ENCODE assay signal across 37 cellular contexts in the genomic region with DNA sequence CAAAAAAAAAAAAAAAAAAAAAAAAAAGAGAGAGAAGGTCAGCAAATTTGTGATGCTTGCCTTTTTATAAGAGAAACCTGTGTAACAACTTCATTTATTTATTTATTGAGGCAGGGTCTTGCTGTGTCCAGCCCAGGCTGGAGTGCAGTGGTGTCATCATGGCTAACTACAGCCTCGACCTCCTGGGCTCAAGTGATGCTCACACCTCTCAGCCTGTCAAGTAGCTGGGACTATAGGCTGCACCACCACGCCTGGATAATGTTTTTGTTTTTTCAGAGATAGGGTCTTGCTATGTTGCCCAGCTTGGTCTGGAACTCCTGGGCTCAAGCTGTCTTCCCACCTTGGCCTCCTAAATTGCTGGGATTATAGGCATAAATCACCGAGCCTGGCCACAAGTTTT. TPM values are rescaled to one million over a fixed set of nuclear protein-coding genes. Genes with fewer than 3 reads are reported as not detected.
"Had no signal": no experiment of that assay in that cellular context is flagged by ENCODE, and none has a peak within 500 bp of the region (broad histone marks: within the 10 kb centered on the region; RNA-seq: fewer than 3 reads in every experiment).

No MANE protein-coding gene starts in this region.

- H3K4me3 Mint-ChIP-seq: activated B cell treated with CpG ODN at 0.5 μM for 24 hours; activated CD8-positive, alpha-beta memory T cell treated with anti-CD3 and anti-CD28 coated beads, Interleukin-2, amount 10 ng/mL, durations not matched to agents 7 days and 5 days; activated CD8-positive, alpha-beta T cell treated with anti-CD3 and anti-CD28 coated beads for 36 hours; activated naive CD4-positive, alpha-beta T cell treated with anti-CD3 and anti-CD28 coated beads, Interleukin-2, amount 50 U/mL, for 24 hours; activated naive CD8-positive, alpha-beta T cell treated with anti-CD3 and anti-CD28 coated beads for 36 hours; activated T-cell treated with anti-CD3 and anti-CD28 coated beads, Interleukin-2, amount 50 U/mL, for 4 hours; activated T-helper 17 cell treated with anti-CD3 and anti-CD28 coated beads, Interleukin-2, amount 50 U/mL, for 72 hours; brain; dendritic cell treated with granulocyte-macrophage colony-stimulating factor and Interleukin-4, amounts not matched to agents 40 ng/mL and 50 ng/mL, for 4 days; T-helper 17 cell; T-helper 2 cell treated with Interferon-gamma antibody and Interleukin-4, amounts not matched to agents 5 μg/mL and 100 μg/mL, for 36 hours had no signal

- H3K4me1 Mint-ChIP-seq: activated B cell treated with CpG ODN at 0.5 μM for 24 hours; activated CD8-positive, alpha-beta memory T cell treated with anti-CD3 and anti-CD28 coated beads, Interleukin-2, amount 10 ng/mL, durations not matched to agents 7 days and 5 days; activated naive CD4-positive, alpha-beta T cell treated with anti-CD3 and anti-CD28 coated beads, Interleukin-2, amount 50 U/mL, for 24 hours; activated naive CD8-positive, alpha-beta T cell treated with anti-CD3 and anti-CD28 coated beads for 36 hours; activated T-helper 17 cell treated with anti-CD3 and anti-CD28 coated beads, Interleukin-2, amount 50 U/mL, for 72 hours; brain; T-helper 17 cell had no signal

- DNase-seq: activated B cell treated with CpG ODN at 0.5 μM for 24 hours; activated CD4-positive, alpha-beta T cell treated with anti-CD3 and anti-CD28 coated beads for 48 hours; activated CD4-positive, alpha-beta T cell treated with anti-CD3 and anti-CD28 coated beads, Interleukin-2, amount 50 U/mL, for 1 hour; activated CD4-positive, alpha-beta T cell treated with anti-CD3 and anti-CD28 coated beads, Interleukin-2, amount 50 U/mL, for 48 hours; activated CD8-positive, alpha-beta memory T cell treated with anti-CD3 and anti-CD28 coated beads, Interleukin-2, amount 50 U/mL, for 4 hours; activated CD8-positive, alpha-beta T cell treated with anti-CD3 and anti-CD28 coated beads for 36 hours; activated effector memory CD4-positive, alpha-beta T cell treated with Interleukin-2 at 50 U/mL for 16 hours; activated gamma-delta T cell treated with Interleukin-2 at 50 U/mL for 16 hours; activated naive CD4-positive, alpha-beta T cell treated with Interleukin-2 at 50 U/mL for 16 hours; activated naive CD8-positive, alpha-beta T cell treated with anti-CD3 and anti-CD28 coated beads for 36 hours; activated T-cell treated with anti-CD3 and anti-CD28 coated beads, Interleukin-2, amount 50 U/mL, for 4 hours; central memory CD4-positive, alpha-beta T cell; cerebellar nuclear complex; effector memory CD4-positive, alpha-beta T cell; esophagus squamous epithelium; foreskin melanocyte; T-helper 1 cell; T-helper 17 cell; T1000; WERI-Rb-1 had no signal

- H3K27me3 ChIP-seq: ascending aorta, breast epithelium, cardiac muscle cell, dorsolateral prefrontal cortex, esophagus squamous epithelium, gastroesophageal sphincter had no signal

- H3K36me3 Mint-ChIP-seq: activated naive CD8-positive, alpha-beta T cell treated with anti-CD3 and anti-CD28 coated beads for 36 hours had no signal

- H3K9me3 ChIP-seq: ascending aorta, breast epithelium, esophagus squamous epithelium, gastroesophageal sphincter had no signal

- H3K27ac Mint-ChIP-seq: activated B cell treated with CpG ODN at 0.5 μM for 24 hours; activated CD8-positive, alpha-beta memory T cell treated with anti-CD3 and anti-CD28 coated beads, Interleukin-2, amount 10 ng/mL, durations not matched to agents 7 days and 5 days; activated CD8-positive, alpha-beta T cell treated with anti-CD3 and anti-CD28 coated beads for 36 hours; activated naive CD4-positive, alpha-beta T cell treated with anti-CD3 and anti-CD28 coated beads, Interleukin-2, amount 50 U/mL, for 24 hours; activated naive CD8-positive, alpha-beta T cell treated with anti-CD3 and anti-CD28 coated beads for 36 hours; activated T-helper 17 cell treated with anti-CD3 and anti-CD28 coated beads, Interleukin-2, amount 50 U/mL, for 72 hours; brain; dendritic cell treated with granulocyte-macrophage colony-stimulating factor and Interleukin-4, amounts not matched to agents 40 ng/mL and 50 ng/mL, for 4 days; T-helper 17 cell; T-helper 2 cell treated with Interferon-gamma antibody and Interleukin-4, amounts not matched to agents 5 μg/mL and 100 μg/mL, for 36 hours had no signal

- ATAC-seq: activated CD4-positive, CD25-positive, alpha-beta regulatory T cell treated with anti-CD3 and anti-CD28 coated beads, Interleukin-2, amount 50 U/mL, for 24 hours; activated CD8-positive, alpha-beta memory T cell treated with anti-CD3 and anti-CD28 coated beads, Interleukin-2, amount 10 ng/mL, durations not matched to agents 7 days and 5 days; activated CD8-positive, alpha-beta T cell treated with anti-CD3 and anti-CD28 coated beads for 36 hours; activated T-cell treated with anti-CD3 and anti-CD28 coated beads, Interleukin-2, amount 50 U/mL, for 4 hours; activated T-helper 17 cell treated with anti-CD3 and anti-CD28 coated beads, Interleukin-2, amount 50 U/mL, for 72 hours; gastroesophageal sphincter; T-helper 17 cell had no signal

- H3K4me3 ChIP-seq: ascending aorta, breast epithelium, cardiac muscle cell, coronary artery, dorsolateral prefrontal cortex, esophagus squamous epithelium, gastroesophageal sphincter had no signal

- H3K27me3 Mint-ChIP-seq: activated B cell treated with CpG ODN at 0.5 μM for 24 hours; activated CD8-positive, alpha-beta memory T cell treated with anti-CD3 and anti-CD28 coated beads, Interleukin-2, amount 10 ng/mL, durations not matched to agents 7 days and 5 days; activated CD8-positive, alpha-beta T cell treated with anti-CD3 and anti-CD28 coated beads for 36 hours; activated naive CD4-positive, alpha-beta T cell treated with anti-CD3 and anti-CD28 coated beads, Interleukin-2, amount 50 U/mL, for 24 hours; activated naive CD8-positive, alpha-beta T cell treated with anti-CD3 and anti-CD28 coated beads for 36 hours; activated T-helper 17 cell treated with anti-CD3 and anti-CD28 coated beads, Interleukin-2, amount 50 U/mL, for 72 hours; brain; dendritic cell treated with granulocyte-macrophage colony-stimulating factor and Interleukin-4, amounts not matched to agents 40 ng/mL and 50 ng/mL, for 4 days; T-helper 17 cell had no signal

- H3K36me3 ChIP-seq: ascending aorta, breast epithelium had no signal

- H3K27ac ChIP-seq: ascending aorta, breast epithelium, cardiac muscle cell, coronary artery, dorsolateral prefrontal cortex, epithelial cell of prostate, esophagus squamous epithelium, gastroesophageal sphincter, WERI-Rb-1 had no signal

- H3K4me1 ChIP-seq: ascending aorta, breast epithelium, gastroesophageal sphincter had no signal

- H3K9me3 Mint-ChIP-seq: activated CD8-positive, alpha-beta T cell treated with anti-CD3 and anti-CD28 coated beads for 36 hours; activated naive CD4-positive, alpha-beta T cell treated with anti-CD3 and anti-CD28 coated beads, Interleukin-2, amount 50 U/mL, for 24 hours; activated naive CD8-positive, alpha-beta T cell treated with anti-CD3 and anti-CD28 coated beads for 36 hours; activated T-cell treated with anti-CD3 and anti-CD28 coated beads, Interleukin-2, amount 50 U/mL, for 4 hours; activated T-helper 17 cell treated with anti-CD3 and anti-CD28 coated beads, Interleukin-2, amount 50 U/mL, for 72 hours; dendritic cell treated with granulocyte-macrophage colony-stimulating factor and Interleukin-4, amounts not matched to agents 40 ng/mL and 50 ng/mL, for 4 days; T-helper 2 cell treated with Interferon-gamma antibody and Interleukin-4, amounts not matched to agents 5 μg/mL and 100 μg/mL, for 36 hours had no signal

RNA-seq across cellular contexts. Expression of a gene that starts 43.4 kb away (rescaled TPM):
- total RNA-seq: ascending aorta, cardiac muscle cell, fibroblast of lung, fibroblast of villous mesenchyme, glomerular endothelial cell had no signal
